Comparison of ENCODE assay signal across 17 cellular contexts in the genomic region with DNA sequence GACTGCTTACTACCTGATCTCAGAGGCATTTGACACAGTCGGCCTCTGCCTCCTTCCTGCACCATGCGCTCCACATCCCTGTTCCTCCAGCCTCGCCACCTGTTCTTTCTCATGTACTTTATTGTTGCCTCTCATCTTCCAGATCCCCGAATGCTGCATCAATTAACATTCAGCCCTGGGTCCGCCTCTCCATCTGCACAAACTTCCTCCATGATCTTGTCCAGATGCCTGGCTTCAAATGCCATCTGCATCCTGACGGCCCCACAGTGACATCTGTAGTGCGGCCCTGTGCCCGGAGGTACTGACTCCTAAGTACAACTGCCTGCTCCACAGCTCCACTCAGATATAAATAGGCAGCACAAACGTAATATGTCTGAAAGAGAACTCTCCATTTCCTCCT.
"Had no signal": no experiment of that assay in that cellular context is flagged by ENCODE, and none has a peak within 500 bp of the region (broad histone marks: within the 10 kb centered on the region; RNA-seq: fewer than 3 reads in every experiment).

No MANE protein-coding gene starts in this region.

- DNase-seq: activated CD4-positive, alpha-beta memory T cell treated with anti-CD3 and anti-CD28 coated beads, Interleukin-2, amount 10 ng/mL, durations not matched to agents 7 days and 5 days; activated CD4-positive, alpha-beta T cell treated with anti-CD3 and anti-CD28 coated beads for 48 hours; activated CD4-positive, CD25-positive, alpha-beta regulatory T cell; activated CD8-positive, alpha-beta memory T cell treated with anti-CD3 and anti-CD28 coated beads, Interleukin-2, amount 10 ng/mL, durations not matched to agents 7 days and 5 days; dorsolateral prefrontal cortex; foreskin keratinocyte; kidney; naive thymus-derived CD4-positive, alpha-beta T cell; right lobe of liver; small intestine; stimulated activated CD4-positive, alpha-beta T cell treated with anti-CD3 and anti-CD28 coated beads, Interleukin-15, amount 100 ng/mL, for 24 hours; stimulated activated CD4-positive, alpha-beta T cell treated with anti-CD3 and anti-CD28 coated beads, Interleukin-2, amount 100 ng/mL, for 48 hours; transverse colon had no signal

- H3K4me3 ChIP-seq: cardiac muscle cell, dorsolateral prefrontal cortex, prostate gland, right lobe of liver, suprapubic skin, transverse colon, vagina had no signal

- H3K36me3 ChIP-seq: cardiac muscle cell, prostate gland, right lobe of liver, suprapubic skin, transverse colon, vagina had no signal

- H3K4me1 ChIP-seq: foreskin keratinocyte, prostate gland, right lobe of liver, transverse colon had no signal

- H3K27me3 ChIP-seq: cardiac muscle cell, dorsolateral prefrontal cortex, foreskin keratinocyte, right lobe of liver, suprapubic skin, transverse colon, vagina had no signal

- H3K27ac ChIP-seq: cardiac muscle cell, foreskin keratinocyte, prostate gland, right lobe of liver, suprapubic skin, transverse colon, vagina had no signal

- ATAC-seq: activated CD8-positive, alpha-beta memory T cell treated with anti-CD3 and anti-CD28 coated beads, Interleukin-2, amount 10 ng/mL, durations not matched to agents 7 days and 5 days; foreskin keratinocyte; naive thymus-derived CD4-positive, alpha-beta T cell; right lobe of liver had no signal

- H3K9me3 ChIP-seq: prostate gland, right lobe of liver, suprapubic skin, transverse colon, vagina had no signal
